Comparison of ENCODE assay signal across 26 cellular contexts in the genomic region with DNA sequence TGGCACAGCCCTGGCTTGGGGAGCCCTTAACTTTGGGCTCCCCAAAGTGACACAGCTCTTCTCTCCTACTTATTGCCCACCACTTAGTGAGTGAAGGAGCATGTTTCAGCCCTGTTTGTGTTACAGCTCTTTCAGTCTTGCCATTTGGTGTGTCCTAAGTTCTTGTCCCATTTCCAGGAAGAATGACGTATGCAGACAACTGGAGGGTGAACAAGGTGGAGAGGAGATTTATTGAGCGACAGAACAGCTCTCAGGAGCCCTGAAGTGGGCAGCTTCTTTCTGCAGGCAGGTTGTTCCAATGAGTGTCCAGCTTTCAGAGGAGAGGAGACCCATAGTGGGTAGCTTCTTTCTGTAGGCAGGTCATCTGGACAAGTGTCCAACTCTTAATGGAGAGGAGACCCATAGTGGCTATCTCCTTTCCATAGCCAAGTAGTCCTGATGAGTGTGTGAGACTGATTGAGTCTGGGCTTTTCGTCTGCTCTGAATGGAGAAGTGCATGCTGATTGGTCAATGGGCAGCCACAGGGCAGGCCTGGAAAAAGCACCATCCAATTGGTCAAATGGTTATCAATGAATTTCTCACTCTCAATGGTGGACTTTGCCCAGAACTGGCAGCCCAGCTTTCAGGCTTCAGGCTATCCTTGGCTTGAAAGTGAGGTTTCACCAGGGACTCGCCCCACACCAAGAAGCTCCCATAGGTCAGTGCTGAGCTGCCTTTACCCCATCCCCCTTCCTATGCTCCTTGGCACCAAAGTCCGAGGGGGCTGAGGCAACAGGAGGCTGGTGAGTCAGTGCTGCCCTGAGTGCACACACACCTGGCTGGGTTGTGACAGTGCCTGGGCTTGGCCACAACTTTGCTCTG.
DNase-seq lines count a peak whose midpoint lies in the region; ATAC-seq, FAIRE-seq and TF ChIP-seq lines count a peak whose summit lies in the region.
"Had no signal": no experiment of that assay in that cellular context is flagged by ENCODE, and none has a peak within 500 bp of the region (broad histone marks: within the 10 kb centered on the region; RNA-seq: fewer than 3 reads in every experiment).

No MANE protein-coding gene starts in this region.

- CTCF ChIA-PET in WTC11 (lab: Charles Lee) (no interaction called here), H1 (lab: Charles Lee; ENCODE audit: partially characterized antibody) (interaction anchor here (0.6 to 1.1 kb wide), 3 partner anchors 27 to 181 kb away, joined by 3 read pairs; no protein-coding TSS in a partner anchor), HepG2 (lab: Yijun Ruan, JAX; ENCODE audit: low intra/inter-chr PET ratio, low total read pairs) (no interaction called here)
- CTCF ChIA-PET in activated CD4-positive, alpha-beta T cell treated with anti-CD3 and anti-CD28 coated beads, Interleukin-2, amount 10 ng/mL, durations not matched to agents 7 days and 5 days (lab: Charles Lee), result no interaction called here

- TF ChIP-seq EP300 in H1 (IDR thresholded peaks at IDR 0.05; ENCODE audit: borderline replicate concordance in 1 of 2, low read depth in 2 of 2, low read length in 2 of 2) (no peak), HepG2 (IDR thresholded peaks at IDR 0.05; ENCODE audit: low read depth in 2 of 2, low read length in 2 of 2) (no peak), HepG2 (CRISPR knock-in tag; IDR thresholded peaks at IDR 0.05; ENCODE audit: borderline replicate concordance) (0 out of 2 replicates have a peak, but pooled peaks have one; percentile 35)

- no peaks in the 10 kb centered on the region for H3K9me2 ChIP-seq in MM.1S (replicated peaks; ENCODE audit: insufficient read depth, low read length)

- H3K14ac ChIP-seq in H1 (ENCODE audit: insufficient read length), result no peak overlapping the region

- H3K36me3 Mint-ChIP-seq in WTC11, result peaks cover 24% of the 10 kb centered on the region
- H3K36me3 Mint-ChIP-seq in activated CD4-positive, alpha-beta T cell treated with anti-CD3 and anti-CD28 coated beads, Interleukin-2, amount 10 ng/mL, durations not matched to agents 7 days and 5 days (ENCODE audit: low read depth), result no peaks in the 10 kb centered on the region
- H3K36me3 Mint-ChIP-seq: CD4-positive, CD25-positive, alpha-beta regulatory T cell had no signal

- TF ChIP-seq RAD21 in H1 (IDR thresholded peaks at IDR 0.05 in 1 of 2, conservative IDR thresholded peaks at IDR 0.05 in 1 of 2; ENCODE audit: low read depth in 2 of 2, low read length in 2 of 2) (no peak), HepG2 (CRISPR knock-in tag; IDR thresholded peaks at IDR 0.05) (no peak)

- H3K27ac Mint-ChIP-seq in WTC11, result no peak overlapping the region
- no peak overlapping the region for H3K27ac Mint-ChIP-seq in activated CD4-positive, alpha-beta T cell treated with anti-CD3 and anti-CD28 coated beads, Interleukin-2, amount 10 ng/mL, durations not matched to agents 7 days and 5 days
- H3K27ac Mint-ChIP-seq: CD4-positive, CD25-positive, alpha-beta regulatory T cell had no signal

- H4K91ac ChIP-seq in H1 (replicated peaks; ENCODE audit: insufficient read length, low read length), result no peak overlapping the region

- TF ChIP-seq CTCF in WTC11 (IDR thresholded peaks at IDR 0.05) (no peak), H1 (IDR thresholded peaks at IDR 0.05; ENCODE audit: control extremely low read depth in 1 of 3, insufficient read depth in 1 of 3, low read depth in 1 of 3, low read length in 3 of 3) (no peak), HepG2 (CRISPR knock-in tag; IDR thresholded peaks at IDR 0.05) (no peak), MM.1S (IDR thresholded peaks at IDR 0.05; ENCODE audit: low read length) (no peak)

- no peak overlapping the region for H2AFZ ChIP-seq in H1 (ENCODE audit: low read length)
- H2AFZ ChIP-seq in HepG2 (ENCODE audit: low read length), result no peak overlapping the region
- H2AFZ ChIP-seq in MM.1S (ENCODE audit: low read length), result no peak overlapping the region

- H3K36me3 ChIP-seq in H1 (ENCODE audit: control insufficient read depth in 2 of 4, insufficient read depth in 4 of 4, low read length in 3 of 4), result no peaks in the 10 kb centered on the region
- H3K36me3 ChIP-seq in HepG2 (replicated peaks in 1 of 2; ENCODE audit: control insufficient read depth in 1 of 2, insufficient read depth in 2 of 2, low read length in 2 of 2), result no peaks in the 10 kb centered on the region
- H3K36me3 ChIP-seq in MM.1S (replicated peaks; ENCODE audit: insufficient read depth, low read length), result no peaks in the 10 kb centered on the region
- H3K36me3 ChIP-seq: BLaER1 had no signal

- DNase-seq in WTC11 (ENCODE audit: low spot score) (no peak), H1 (ENCODE audit: low read depth in 1 of 2, low spot score in 2 of 2) (no peak), HepG2 (ENCODE audit: low spot score) (peak; percentile 5), sciatic nerve (ENCODE audit: low spot score) (no peak), left colon (no peak), MM.1S (no peak)
- DNase-seq in activated CD4-positive, alpha-beta T cell treated with anti-CD3 and anti-CD28 coated beads, Interleukin-2, amount 10 ng/mL, durations not matched to agents 7 days and 5 days, result no peak
- DNase-seq: CD4-positive, CD25-positive, alpha-beta regulatory T cell; COR-L47; GOT3; HCEC 1CT; IMR-90; KG1; NCI-H1048; NCI-H1417; NCI-H1694; NCI-H2081; NCI-H2227 treated with DMSO at 0.1 percent for 48 hours; NCI-H510A; NCI-H69; Right ventricle myocardium superior; RPMI8226 had no signal

- in situ Hi-C loops in HepG2 (cut with HindIII; ENCODE audit: extremely low pct_ligation_motif_present, low pct_unique_long_range_greater_than_20kb), result no loop called here

- H3K23me2 ChIP-seq in H1 (ENCODE audit: low read depth, low read length), result no peaks in the 10 kb centered on the region

- H3K9me3 ChIP-seq in H1 (ENCODE audit: insufficient read depth in 2 of 2, low read depth in 1 of 2, low read length in 1 of 2), result peaks cover 8 to 10% of the 10 kb centered on the region in 2 experiments; a peak in 3 of 4 replicates
- H3K9me3 ChIP-seq in HepG2 (ENCODE audit: low read length), result peaks cover 25% of the 10 kb centered on the region
- no peaks in the 10 kb centered on the region for H3K9me3 ChIP-seq in MM.1S (replicated peaks; ENCODE audit: insufficient read depth, low read length)

- H3F3A ChIP-seq in MM.1S (ENCODE audit: insufficient read depth, low read length), result no peaks in the 10 kb centered on the region

- 0 out of 2 replicates have a peak, but pooled peaks cover 4% of the 10 kb centered on the region for H3K4me1 Mint-ChIP-seq in WTC11
- no peaks in the 10 kb centered on the region for H3K4me1 Mint-ChIP-seq in activated CD4-positive, alpha-beta T cell treated with anti-CD3 and anti-CD28 coated beads, Interleukin-2, amount 10 ng/mL, durations not matched to agents 7 days and 5 days
- H3K4me1 Mint-ChIP-seq: CD4-positive, CD25-positive, alpha-beta regulatory T cell had no signal

- H3K4me3 Mint-ChIP-seq in WTC11, result no peak overlapping the region
- no peak overlapping the region for H3K4me3 Mint-ChIP-seq in activated CD4-positive, alpha-beta T cell treated with anti-CD3 and anti-CD28 coated beads, Interleukin-2, amount 10 ng/mL, durations not matched to agents 7 days and 5 days
- H3K4me3 Mint-ChIP-seq: CD4-positive, CD25-positive, alpha-beta regulatory T cell had no signal

- POLR2A ChIA-PET in WTC11 (lab: Charles Lee) (no interaction called here), H1 (lab: Charles Lee; ENCODE audit: partially characterized antibody) (no interaction called here), HepG2 (lab: Yijun Ruan, JAX) (interaction anchor here (1.4 kb wide), 1 partner anchor 57 kb away, joined by 4 read pairs; no protein-coding TSS in a partner anchor)
- POLR2A ChIA-PET in activated CD4-positive, alpha-beta T cell treated with anti-CD3 and anti-CD28 coated beads, Interleukin-2, amount 10 ng/mL, durations not matched to agents 7 days and 5 days (lab: Charles Lee), result no interaction called here

- no peak overlapping the region for H2AK5ac ChIP-seq in H1 (ENCODE audit: low read depth, low read length)

- no peak overlapping the region for H2BK5ac ChIP-seq in H1 (ENCODE audit: low read depth, low read length)

- peaks cover 38% of the 10 kb centered on the region for H3K9me3 Mint-ChIP-seq in WTC11
- H3K9me3 Mint-ChIP-seq in activated CD4-positive, alpha-beta T cell treated with anti-CD3 and anti-CD28 coated beads, Interleukin-2, amount 10 ng/mL, durations not matched to agents 7 days and 5 days, result no peaks in the 10 kb centered on the region

- no peak overlapping the region for H3K9ac ChIP-seq in H1 (replicated peaks in 1 of 4; ENCODE audit: extremely low read depth in 1 of 4, low read depth in 3 of 4, low read length in 3 of 4)
- no peak overlapping the region for H3K9ac ChIP-seq in HepG2 (ENCODE audit: insufficient read depth, low read depth, low read length)
- no peak overlapping the region for H3K9ac ChIP-seq in MM.1S (ENCODE audit: low read length)
- H3K9ac ChIP-seq: BLaER1 had no signal

- no peak overlapping the region for H2BK12ac ChIP-seq in H1 (ENCODE audit: low read depth, low read length)

- no peak overlapping the region for H3K18ac ChIP-seq in H1 (ENCODE audit: extremely low read depth, low read length)

- no peaks in the 10 kb centered on the region for H3K79me2 ChIP-seq in H1 (ENCODE audit: control insufficient read depth in 1 of 2, insufficient read depth in 2 of 2, low read length in 2 of 2)
- no peaks in the 10 kb centered on the region for H3K79me2 ChIP-seq in HepG2 (ENCODE audit: insufficient read depth, low read length)
- no peaks in the 10 kb centered on the region for H3K79me2 ChIP-seq in MM.1S (ENCODE audit: low read length)

- no peak for ATAC-seq in WTC11
- ATAC-seq in HepG2, result peak; percentile 76
- peak; percentile 34 for ATAC-seq in sciatic nerve
- ATAC-seq in left colon, result no peak
- ATAC-seq in activated CD4-positive, CD25-positive, alpha-beta regulatory T cell treated with anti-CD3 and anti-CD28 coated beads, Interleukin-2, amount 50 U/mL, for 24 hours, result no peak

- H3K56ac ChIP-seq in H1 (replicated peaks; ENCODE audit: insufficient read length, low read depth, low read length), result no peak overlapping the region

- no peaks in the 10 kb centered on the region for H3K27me3 ChIP-seq in H1 (replicated peaks in 1 of 4; ENCODE audit: control insufficient read depth in 3 of 4, extremely low read depth in 1 of 4, insufficient read depth in 3 of 4, low read length in 3 of 4)
- H3K27me3 ChIP-seq in HepG2 (ENCODE audit: control insufficient read depth in 1 of 2, insufficient read depth in 2 of 2, low read length in 2 of 2), result no peaks in the 10 kb centered on the region
- H3K27me3 ChIP-seq in MM.1S (replicated peaks; ENCODE audit: insufficient read depth, low read length), result no peaks in the 10 kb centered on the region
- H3K27me3 ChIP-seq: BLaER1 had no signal

- H3K27ac ChIP-seq in H1 (ENCODE audit: low read depth, low read length) (no peak overlapping the region), HepG2 (ENCODE audit: extremely low read length, insufficient read depth, low read length) (no peak overlapping the region), MM.1S (ENCODE audit: low read length) (no peak overlapping the region)
- H3K27ac ChIP-seq: BLaER1 had no signal

- 0 out of 2 replicates have a peak overlapping the region, but pooled peaks have one; percentile 68 for H4K8ac ChIP-seq in H1 (ENCODE audit: extremely low read depth, insufficient read depth, low read length)

- 94% methylated on average over 5 of the region's 5 CpGs; no CpG with 5 or more reads in 1 of the 2 experiments for WGBS in H1 (ENCODE audit: extremely low coverage in 1 of 2, insufficient coverage in 1 of 2, insufficient read length in 1 of 2, insufficient replicate concordance in 2 of 2, low coverage in 1 of 2, low lambda C conversion rate in 2 of 2, missing lambda C conversion rate in 1 of 2), 2 experiments
- 59% methylated on average over 5 of the region's 5 CpGs for WGBS in HepG2 (ENCODE audit: low lambda C conversion rate)

- intact Hi-C loops in HepG2 (cut with micrococcal nuclease; ENCODE audit: unreplicated experiment) (no loop called here), sciatic nerve (cut with DNase I) (no loop called here), left colon (cut with DNase I, micrococcal nuclease) (no loop called here)

- no peak overlapping the region for H3K23ac ChIP-seq in H1 (ENCODE audit: insufficient read length)

- H3K79me1 ChIP-seq in H1 (ENCODE audit: low read depth, low read length), result no peaks in the 10 kb centered on the region

- FAIRE-seq in H1 (lab: Jason Lieb, UNC) (no peak), HepG2 (lab: Jason Lieb, UNC) (no peak)
- FAIRE-seq: A204.1, G401.6 had no signal

- TF ChIP-seq POLR2A in H1 (IDR thresholded peaks at IDR 0.05; ENCODE audit: control extremely low read depth in 1 of 2, low read depth in 2 of 2, low read length in 2 of 2) (no peak), HepG2 (IDR thresholded peaks at IDR 0.05; ENCODE audit: insufficient read depth in 1 of 2, low read depth in 2 of 2, low read length in 2 of 2) (no peak)

- no peaks in the 10 kb centered on the region for H4K20me1 ChIP-seq in H1 (replicated peaks in 1 of 2; ENCODE audit: control insufficient read depth in 1 of 2, insufficient read depth in 2 of 2, low read length in 2 of 2)
- no peaks in the 10 kb centered on the region for H4K20me1 ChIP-seq in HepG2 (ENCODE audit: insufficient read depth, low read length)
- no peaks in the 10 kb centered on the region for H4K20me1 ChIP-seq in MM.1S (ENCODE audit: insufficient read depth, low read length)
- H4K20me1 ChIP-seq: BLaER1 had no signal

- no peak overlapping the region for H3K4me2 ChIP-seq in H1 (ENCODE audit: insufficient read depth in 1 of 2, low read depth in 2 of 2, low read length in 2 of 2)
- peak overlapping the region; percentile 39; the same call in 1 of the 2 replicates for H3K4me2 ChIP-seq in HepG2 (ENCODE audit: low read depth, low read length)
- no peak overlapping the region for H3K4me2 ChIP-seq in MM.1S (ENCODE audit: low read depth, low read length)
- H3K4me2 ChIP-seq: BLaER1 had no signal

- BruUV-seq in HepG2 (replicated peaks; lab: Mats Ljungman, UMichigan), result no TSS peak

- no peaks in the 10 kb centered on the region; the same call in 1 of the 2 replicates for H3K27me3 Mint-ChIP-seq in WTC11 (ENCODE audit: low read depth)
- H3K27me3 Mint-ChIP-seq in activated CD4-positive, alpha-beta T cell treated with anti-CD3 and anti-CD28 coated beads, Interleukin-2, amount 10 ng/mL, durations not matched to agents 7 days and 5 days, result no peaks in the 10 kb centered on the region
- H3K27me3 Mint-ChIP-seq: CD4-positive, CD25-positive, alpha-beta regulatory T cell had no signal

- no peak overlapping the region for H2BK20ac ChIP-seq in H1 (ENCODE audit: low read length)

- no peak overlapping the region for H4K5ac ChIP-seq in H1 (ENCODE audit: insufficient read length, low read depth, low read length)

- no peak overlapping the region for H3K4ac ChIP-seq in H1 (replicated peaks; ENCODE audit: insufficient read length, low read depth, low read length)

- H2BK120ac ChIP-seq in H1 (replicated peaks; ENCODE audit: low read depth, low read length), result no peak overlapping the region

- H3K4me3 ChIP-seq in H1 (ENCODE audit: extremely low read depth in 1 of 4, insufficient read depth in 2 of 4, low read depth in 3 of 4, low read length in 4 of 4) (no peak overlapping the region), HepG2 (replicated peaks in 1 of 3; ENCODE audit: insufficient read depth in 1 of 3, low read depth in 2 of 3, low read length in 3 of 3) (no peak overlapping the region; a peak in 1 of 6 replicates), MM.1S (ENCODE audit: low read length) (no peak overlapping the region)
- H3K4me3 ChIP-seq: BLaER1 had no signal

- H3K4me1 ChIP-seq in H1 (replicated peaks in 1 of 4; ENCODE audit: control insufficient read depth in 3 of 4, insufficient read depth in 4 of 4, low read length in 3 of 4) (no peaks in the 10 kb centered on the region), HepG2 (ENCODE audit: insufficient read depth, low read length) (peaks cover 16% of the 10 kb centered on the region), MM.1S (ENCODE audit: low read length) (no peaks in the 10 kb centered on the region)
- H3K4me1 ChIP-seq: BLaER1 had no signal

- no peak overlapping the region for H2BK15ac ChIP-seq in H1 (ENCODE audit: low read length)

Comparison
In these comparisons a context has a peak if more than half of its experiments do, and no peak if none do; other contexts are left out.
1. ATAC-seq: peak in HepG2 (single experiment) and sciatic nerve (single experiment); none in WTC11 (single experiment), left colon (single experiment) and activated CD4-positive, CD25-positive, alpha-beta regulatory T cell treated with anti-CD3 and anti-CD28 coated beads, Interleukin-2, amount 50 U/mL, for 24 hours (0 of 2).